In the genomic region with DNA sequence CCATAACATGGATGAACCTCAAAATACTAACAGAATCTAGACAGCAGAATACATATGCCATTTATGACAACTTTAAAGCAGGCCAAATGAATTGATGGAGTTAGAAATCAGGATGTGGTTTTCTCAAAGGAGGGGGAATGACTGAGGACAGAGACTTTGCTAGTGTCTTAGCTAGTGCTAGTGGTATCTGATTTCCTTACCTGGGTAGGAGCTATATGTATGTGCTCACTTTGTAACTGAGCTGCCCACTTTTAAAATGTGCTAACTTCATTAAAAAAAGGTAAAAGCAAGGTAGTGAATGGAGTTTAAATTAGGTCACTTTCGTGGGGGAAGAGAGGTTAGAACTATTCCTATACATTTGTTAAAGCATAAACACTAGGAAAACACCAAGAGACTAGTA, we compare ENCODE assay signal across 11 cellular contexts. TPM values are rescaled to one million over a fixed set of nuclear protein-coding genes. Genes with fewer than 3 reads are reported as not detected.
DNase-seq lines count a peak whose midpoint lies in the region; ATAC-seq and TF ChIP-seq lines count a peak whose summit lies in the region.
"Had no signal": no experiment of that assay in that cellular context is flagged by ENCODE, and none has a peak within 500 bp of the region (broad histone marks: within the 10 kb centered on the region; RNA-seq: fewer than 3 reads in every experiment).

No MANE protein-coding gene starts in this region.

- peaks cover 4% of the 10 kb centered on the region for H3K36me3 ChIP-seq in breast epithelium
- peaks cover 7% of the 10 kb centered on the region for H3K36me3 ChIP-seq in hepatocyte (replicated peaks; ENCODE audit: insufficient read depth, low read depth)
- H3K36me3 ChIP-seq in vagina, result peaks cover 0 to 26% of the 10 kb centered on the region in 2 donors

- no TSS peak for BruUV-seq in MCF 10A (replicated peaks; lab: Mats Ljungman, UMichigan)

- peaks cover 42% of the 10 kb centered on the region for H3K36me3 Mint-ChIP-seq in MCF 10A (ENCODE audit: insufficient read depth, unreplicated experiment)
- H3K36me3 Mint-ChIP-seq in activated B cell treated with CpG ODN at 0.5 μM for 24 hours (ENCODE audit: low read depth), result peaks cover 50% of the 10 kb centered on the region
- H3K36me3 Mint-ChIP-seq in type B pancreatic cell, result peaks cover 3% of the 10 kb centered on the region

- H3K27ac ChIP-seq in breast epithelium, result no peak overlapping the region
- H3K27ac ChIP-seq in hepatocyte, result no peak overlapping the region
- H3K27ac ChIP-seq in vagina, result no peak overlapping the region
- H3K27ac ChIP-seq: parathyroid adenoma had no signal

- H3K4me3 ChIP-seq in breast epithelium, result no peak overlapping the region
- H3K4me3 ChIP-seq in hepatocyte, result no peak overlapping the region
- H3K4me3 ChIP-seq in vagina, result no peak overlapping the region

- DNase-seq in MCF 10A (ENCODE audit: unreplicated experiment), result no peak
- DNase-seq in breast epithelium (ENCODE audit: low spot score in 2 of 2), result no peak
- no peak for DNase-seq in activated B cell treated with CpG ODN at 0.5 μM for 24 hours
- DNase-seq in hepatocyte (ENCODE audit: low spot score), result no peak
- no peak for DNase-seq in type B pancreatic cell (ENCODE audit: extremely low spot score, unreplicated experiment)
- no peak for DNase-seq in vagina (ENCODE audit: extremely low spot score in 2 of 2)
- DNase-seq: EL had no signal

- intact Hi-C loops in MCF 10A (cut with micrococcal nuclease) (no loop called here), breast epithelium (cut with DNase I; ENCODE audit: low total_unique reads) (no loop called here), activated B cell treated with CpG ODN at 0.5 μM for 24 hours (cut with micrococcal nuclease) (no loop called here), vagina (cut with DNase I) (no loop called here)

- H3K27me3 ChIP-seq in breast epithelium, result no peaks in the 10 kb centered on the region
- no peaks in the 10 kb centered on the region for H3K27me3 ChIP-seq in hepatocyte
- no peaks in the 10 kb centered on the region for H3K27me3 ChIP-seq in vagina

- H3K4me3 Mint-ChIP-seq in MCF 10A (ENCODE audit: unreplicated experiment) (peak overlapping the region; percentile 56), activated B cell treated with CpG ODN at 0.5 μM for 24 hours (peak overlapping the region; percentile 58), type B pancreatic cell (peak overlapping the region; percentile 76)

- H3K4me1 Mint-ChIP-seq in MCF 10A (ENCODE audit: insufficient read depth, unreplicated experiment) (peaks cover 14% of the 10 kb centered on the region), activated B cell treated with CpG ODN at 0.5 μM for 24 hours (peaks cover 43% of the 10 kb centered on the region), type B pancreatic cell (ENCODE audit: unreplicated experiment) (peaks cover 18% of the 10 kb centered on the region)

- H3K4me2 ChIP-seq in hepatocyte, result peak overlapping the region; percentile 90

- peaks cover 66% of the 10 kb centered on the region for H3K79me2 ChIP-seq in hepatocyte

- POLR2A ChIA-PET in MCF 10A (lab: Yijun Ruan, JAX) (interaction anchor here (0.6 to 5.0 kb wide), 3 partner anchors 14 to 681 kb away, joined by 3 to 40 read pairs (median 3); a partner anchor contains a TSS), activated B cell treated with CpG ODN at 0.5 μM for 24 hours (lab: Charles Lee) (no interaction called here)

- no peaks in the 10 kb centered on the region for H3K9me3 ChIP-seq in breast epithelium
- H3K9me3 ChIP-seq in hepatocyte (ENCODE audit: low read depth), result no peaks in the 10 kb centered on the region
- H3K9me3 ChIP-seq in vagina, result no peaks in the 10 kb centered on the region

- CTCF ChIA-PET in MCF 10A (lab: Yijun Ruan, JAX), result interaction anchor here (0.5 to 7.2 kb wide), 6 partner anchors 10 to 1924 kb away, joined by 3 to 49 read pairs (median 5); no protein-coding TSS in a partner anchor
- CTCF ChIA-PET in activated B cell treated with CpG ODN at 0.5 μM for 24 hours (lab: Charles Lee), result no interaction called here

- peaks cover 0 to 5% of the 10 kb centered on the region in 2 donors for H3K4me1 ChIP-seq in breast epithelium
- peaks cover 16% of the 10 kb centered on the region for H3K4me1 ChIP-seq in hepatocyte (ENCODE audit: insufficient read depth)
- peaks cover 34% of the 10 kb centered on the region for H3K4me1 ChIP-seq in vagina

- H3K9me3 Mint-ChIP-seq in MCF 10A (ENCODE audit: unreplicated experiment) (no peaks in the 10 kb centered on the region), activated B cell treated with CpG ODN at 0.5 μM for 24 hours (no peaks in the 10 kb centered on the region), type B pancreatic cell (no peaks in the 10 kb centered on the region)

- no peak for TF ChIP-seq CTCF in MCF 10A (IDR thresholded peaks at IDR 0.05; ENCODE audit: unreplicated experiment)
- no peak for TF ChIP-seq CTCF in breast epithelium (IDR thresholded peaks at IDR 0.05)
- no peak for TF ChIP-seq CTCF in activated B cell treated with CpG ODN at 0.5 μM for 24 hours (IDR thresholded peaks at IDR 0.05)
- TF ChIP-seq CTCF in hepatocyte (IDR thresholded peaks at IDR 0.05; ENCODE audit: poor library complexity), result no peak
- no peak for TF ChIP-seq CTCF in type B pancreatic cell (conservative IDR thresholded peaks at IDR 0.05)
- TF ChIP-seq CTCF in vagina (IDR thresholded peaks at IDR 0.05), result no peak

- peaks cover 31% of the 10 kb centered on the region for H4K20me1 ChIP-seq in hepatocyte (ENCODE audit: insufficient read depth, poor library complexity, severe bottlenecking)

- H3K27ac Mint-ChIP-seq in MCF 10A (ENCODE audit: low read depth, unreplicated experiment), result no peak overlapping the region
- no peak overlapping the region for H3K27ac Mint-ChIP-seq in activated B cell treated with CpG ODN at 0.5 μM for 24 hours
- H3K27ac Mint-ChIP-seq in type B pancreatic cell, result peak overlapping the region; percentile 23

- H3K9me2 ChIP-seq in hepatocyte (replicated peaks; ENCODE audit: insufficient read depth), result no peaks in the 10 kb centered on the region

- WGBS in hepatocyte (ENCODE audit: low lambda C conversion rate, missing lambda C conversion rate), result 74% methylated on average over 1 of the region's 1 CpG

- ATAC-seq in activated B cell treated with CpG ODN at 0.5 μM for 24 hours (ENCODE audit: low read depth) (no peak), HG03469 (IDR thresholded peaks at IDR 0.05; ENCODE audit: unreplicated experiment) (no peak), HG02981 (IDR thresholded peaks at IDR 0.05; ENCODE audit: unreplicated experiment) (no peak)
- ATAC-seq: activated CD4-positive, CD25-positive, alpha-beta regulatory T cell treated with anti-CD3 and anti-CD28 coated beads, Interleukin-2, amount 50 U/mL, for 24 hours had no signal

- no peaks in the 10 kb centered on the region for H3K27me3 Mint-ChIP-seq in MCF 10A (ENCODE audit: insufficient read depth, unreplicated experiment)
- no peaks in the 10 kb centered on the region for H3K27me3 Mint-ChIP-seq in activated B cell treated with CpG ODN at 0.5 μM for 24 hours
- H3K27me3 Mint-ChIP-seq in type B pancreatic cell, result no peaks in the 10 kb centered on the region

- TF ChIP-seq POLR2A in breast epithelium (IDR thresholded peaks at IDR 0.05) (no peak), vagina (IDR thresholded peaks at IDR 0.05) (no peak)

- no peak overlapping the region for H2AFZ ChIP-seq in hepatocyte
- H2AFZ ChIP-seq: parathyroid adenoma had no signal

RNA-seq across cellular contexts. Expression of a gene that starts 2.6 kb away (rescaled TPM):
- total RNA-seq in MCF 10A (2022) (16.9 and 18.8 TPM in 2 replicates), breast epithelium (10 to 100 TPM; 33.9 to 53.1 (median 37.4) TPM), activated B cell treated with CpG ODN at 0.5 μM for 24 hours (30.0 and 32.2 TPM in 2 replicates), hepatocyte (52.6 and 58.1 TPM in 2 replicates), type B pancreatic cell (ENCODE audit: low replicate concordance) (27.5 and 31.0 TPM in 2 replicates), vagina (22.8 TPM)
- polyA plus RNA-seq in hepatocyte, result 43.1 and 45.0 TPM in 2 replicates
